Comparison of ENCODE assay signal across 21 cellular contexts in genomic region chr9:31103836-31104235, GRCh38.
DNase-seq lines count a peak whose midpoint lies in the region; ATAC-seq, FAIRE-seq and TF ChIP-seq lines count a peak whose summit lies in the region.
"Had no signal": no experiment of that assay in that cellular context is flagged by ENCODE, and none has a peak within 500 bp of the region (broad histone marks: within the 10 kb centered on the region; RNA-seq: fewer than 3 reads in every experiment).

No MANE protein-coding gene starts in this region.

- no peaks in the 10 kb centered on the region for H3K9me3 ChIP-seq in right atrium auricular region
- H3K9me3 ChIP-seq: tibial nerve had no signal

- no peak overlapping the region for H3K27ac ChIP-seq in right atrium auricular region
- H3K27ac ChIP-seq: epithelial cell of prostate, tibial nerve, WERI-Rb-1 had no signal

- H3K36me3 ChIP-seq in bronchial epithelial cell (ENCODE audit: control insufficient read depth, insufficient read depth, low read length) (no peaks in the 10 kb centered on the region), right atrium auricular region (no peaks in the 10 kb centered on the region)
- H3K36me3 ChIP-seq: tibial nerve, WERI-Rb-1 had no signal

- peak; percentile 86 for ATAC-seq in GM19395 (IDR thresholded peaks at IDR 0.05; ENCODE audit: unreplicated experiment)
- ATAC-seq in left colon: peak; percentile 39
- ATAC-seq in HG03159 (IDR thresholded peaks at IDR 0.05; ENCODE audit: unreplicated experiment): no peak
- ATAC-seq: activated naive CD4-positive, alpha-beta T cell treated with anti-CD3 and anti-CD28 coated beads, Interleukin-2, amount 50 U/mL, for 72 hours had no signal

- intact Hi-C loops in left colon (cut with DNase I, micrococcal nuclease): no loop called here

- H3K4me3 ChIP-seq in bronchial epithelial cell (ENCODE audit: low read depth, low read length) (no peak overlapping the region), right atrium auricular region (no peak overlapping the region)
- H3K4me3 ChIP-seq: tibial nerve had no signal

- H3K4me1 ChIP-seq in right atrium auricular region: no peaks in the 10 kb centered on the region
- H3K4me1 ChIP-seq: tibial nerve had no signal

- no peak for FAIRE-seq in bronchial epithelial cell (lab: Jason Lieb, UNC)
- FAIRE-seq: GM19239 had no signal

- DNase-seq in OCI-M1 (lab: John Stamatoyannopoulos, UW) (peak; percentile 14), bronchial epithelial cell (ENCODE audit: low read depth) (peak; percentile 4), left colon (no peak), right atrium auricular region (ENCODE audit: low spot score) (no peak), DMS53 (lab: John Stamatoyannopoulos, UW) (no peak)
- no peak for DNase-seq in activated T-cell treated with anti-CD3 and anti-CD28 coated beads, Interleukin-2, amount 50 U/mL, for 1 hour
- DNase-seq: activated CD4-positive, alpha-beta T cell treated with anti-CD3 and anti-CD28 coated beads, Interleukin-2, amount 50 U/mL, for 1 hour; aorta; cerebellar nuclear complex; foreskin fibroblast; hippocampal formation; KG1; NCI-H524 treated with DMSO at 0.1 percent for 48 hours; stimulated activated CD8-positive, alpha-beta memory T cell treated with anti-CD3 and anti-CD28 coated beads, Interleukin-4, amount 100 ng/mL, for 48 hours; WERI-Rb-1 had no signal

- H3K27me3 ChIP-seq in bronchial epithelial cell (ENCODE audit: control insufficient read depth, insufficient read depth, low read length) (no peaks in the 10 kb centered on the region), right atrium auricular region (no peaks in the 10 kb centered on the region)
- H3K27me3 ChIP-seq: tibial nerve had no signal

- no peak for TF ChIP-seq CTCF in bronchial epithelial cell (IDR thresholded peaks at IDR 0.05; ENCODE audit: insufficient read depth, low read length, severe bottlenecking)
- no peak for TF ChIP-seq CTCF in right atrium auricular region (IDR thresholded peaks at IDR 0.05)

Comparison
In these comparisons a context has a peak if more than half of its experiments do, and no peak if none do; other contexts are left out.
1. DNase-seq: peak in OCI-M1 (single experiment) and bronchial epithelial cell (single experiment); none in left colon (0 of 2), right atrium auricular region (single experiment), DMS53 (single experiment) and activated T-cell treated with anti-CD3 and anti-CD28 coated beads, Interleukin-2, amount 50 U/mL, for 1 hour (single experiment).